23 cellular contexts compared by ENCODE assay signal in the genomic region with DNA sequence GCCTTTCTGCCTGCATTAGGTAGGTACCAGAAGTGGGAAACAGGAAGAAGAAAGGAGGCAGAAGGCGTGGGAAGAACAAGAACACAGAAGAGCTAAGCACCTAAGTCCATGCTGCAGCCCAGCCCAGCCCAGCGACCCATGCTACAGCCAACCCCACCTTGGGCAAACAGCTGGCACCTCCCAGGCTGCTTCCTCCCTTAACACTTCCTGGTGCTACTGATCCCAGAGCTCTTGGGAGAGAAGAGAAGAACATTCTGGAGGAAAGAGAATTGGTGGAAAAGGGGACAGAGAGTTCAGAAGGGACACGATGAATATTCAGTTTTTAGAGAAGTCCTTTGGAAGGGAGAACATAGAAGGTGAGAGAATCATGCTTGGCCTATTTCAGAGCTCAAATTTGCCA. TPM values are rescaled to one million over a fixed set of nuclear protein-coding genes. Genes with fewer than 3 reads are reported as not detected.
DNase-seq lines count a peak whose midpoint lies in the region; ATAC-seq, FAIRE-seq and TF ChIP-seq lines count a peak whose summit lies in the region.
"Had no signal": no experiment of that assay in that cellular context is flagged by ENCODE, and none has a peak within 500 bp of the region (broad histone marks: within the 10 kb centered on the region; RNA-seq: fewer than 3 reads in every experiment).

No MANE protein-coding gene starts in this region.

- FAIRE-seq in small intestine (lab: Jason Lieb, UNC): no peak
- FAIRE-seq: bronchial epithelial cell, GM18507, HTR-8/SVneo had no signal

- H3K4me3 ChIP-seq in Peyer's patch: peak overlapping the region in 2 of 4 donors; percentile 47 to 52
- no peak overlapping the region for H3K4me3 ChIP-seq in lower lobe of right lung
- peak overlapping the region; percentile 50 to 54 for H3K4me3 ChIP-seq in small intestine (ENCODE audit: low read depth in 1 of 2, low read length in 2 of 2)
- no peak overlapping the region for H3K4me3 ChIP-seq in coronary artery
- H3K4me3 ChIP-seq: adrenal gland, thoracic aorta had no signal

- peak; percentile 70 to 82 for ATAC-seq in lower lobe of right lung
- ATAC-seq: HCT116; stimulated activated effector memory CD8-positive, alpha-beta T cell treated with anti-CD3 and anti-CD28 coated beads, Interleukin-12 subunit alpha, Interleukin-12 subunit beta, amount 100 ng/mL, for 72 hours had no signal

- H3K9me3 ChIP-seq in Peyer's patch: no peaks in the 10 kb centered on the region
- no peaks in the 10 kb centered on the region for H3K9me3 ChIP-seq in lower lobe of right lung
- H3K9me3 ChIP-seq in small intestine (ENCODE audit: control insufficient read depth, low read depth): no peaks in the 10 kb centered on the region
- H3K9me3 ChIP-seq: adrenal gland, thoracic aorta had no signal

- TF ChIP-seq POLR2A in Peyer's patch (IDR thresholded peaks at IDR 0.05): peak; percentile 40 to 42

- peak overlapping the region in 3 of 4 donors; percentile 77 to 92 (median 83) for H3K27ac ChIP-seq in Peyer's patch
- no peak overlapping the region for H3K27ac ChIP-seq in lower lobe of right lung
- H3K27ac ChIP-seq in small intestine (ENCODE audit: low read depth in 1 of 2, low read length in 1 of 2): peak overlapping the region; percentile 87 to 89
- no peak overlapping the region for H3K27ac ChIP-seq in coronary artery
- H3K27ac ChIP-seq: adrenal gland, parathyroid adenoma, thoracic aorta had no signal

- peaks cover 0 to 44% (median 0%) of the 10 kb centered on the region in 4 donors for H3K4me1 ChIP-seq in Peyer's patch
- no peaks in the 10 kb centered on the region for H3K4me1 ChIP-seq in lower lobe of right lung
- peaks cover 8 to 10% of the 10 kb centered on the region in 2 donors for H3K4me1 ChIP-seq in small intestine (ENCODE audit: control insufficient read depth in 2 of 2, insufficient read depth in 1 of 2, low read depth in 1 of 2, low read length in 1 of 2)
- H3K4me1 ChIP-seq: parathyroid adenoma had no signal

- intact Hi-C loops in lower lobe of right lung (cut with DNase I): no loop called here

- DNase-seq in DMS53 (lab: John Stamatoyannopoulos, UW) (peak; percentile 77), Peyer's patch (peak in 2 of 3 donors; percentile 83 to 87), lower lobe of right lung (peak; percentile 64), small intestine (peak; percentile 95), SKM-1 (lab: John Stamatoyannopoulos, UW; ENCODE audit: unreplicated experiment) (no peak), coronary artery (ENCODE audit: low spot score) (no peak), AG20443 (ENCODE audit: low spot score) (no peak)
- no peak for DNase-seq in activated CD4-positive, alpha-beta T cell treated with anti-CD3 and anti-CD28 coated beads, Interleukin-2, amount 50 U/mL, for 48 hours
- DNase-seq: activated gamma-delta T cell, adrenal gland, Karpas-422, naive B cell, NCI-H1105, NCI-H82, T-helper 2 cell had no signal

- H3K36me3 ChIP-seq in Peyer's patch (no peaks in the 10 kb centered on the region), lower lobe of right lung (no peaks in the 10 kb centered on the region), small intestine (ENCODE audit: control insufficient read depth in 2 of 2, insufficient read depth in 2 of 2, low read length in 2 of 2) (no peaks in the 10 kb centered on the region)
- H3K36me3 ChIP-seq: adrenal gland, thoracic aorta had no signal

- TF ChIP-seq CTCF in Peyer's patch (IDR thresholded peaks at IDR 0.05): no peak
- no peak for TF ChIP-seq CTCF in lower lobe of right lung (IDR thresholded peaks at IDR 0.05)
- TF ChIP-seq CTCF in coronary artery (IDR thresholded peaks at IDR 0.05): no peak

- 8 to 49% (median 26%) methylated on average over 3 of the region's 3 CpGs for WGBS in small intestine, 3 donors

- H3K27me3 ChIP-seq in Peyer's patch (no peaks in the 10 kb centered on the region), lower lobe of right lung (ENCODE audit: low read depth) (peaks cover 5% of the 10 kb centered on the region), small intestine (ENCODE audit: control insufficient read depth in 2 of 2, insufficient read depth in 2 of 2, low read length in 2 of 2) (no peaks in the 10 kb centered on the region)
- H3K27me3 ChIP-seq: adrenal gland had no signal

RNA-seq across cellular contexts. Expression of gene PLEKHA6, which starts 28.5 kb away (rescaled TPM):
- total RNA-seq in Peyer's patch: 10 to 100 TPM; 57.3 to 91.6 (median 70.2) TPM
- 7.6 TPM for total RNA-seq in lower lobe of right lung
- 10 to 100 TPM; 27.4 to 39.8 (median 36.7) TPM for polyA plus RNA-seq in small intestine
- total RNA-seq: SK-MEL-5 had no signal

Comparison
In these comparisons a context has a peak if more than half of its experiments do, and no peak if none do; other contexts are left out.
1. DNase-seq: peak in DMS53 (single experiment), Peyer's patch (2 of 3), lower lobe of right lung (single experiment) and small intestine (single experiment); none in SKM-1 (single experiment), activated CD4-positive, alpha-beta T cell treated with anti-CD3 and anti-CD28 coated beads, Interleukin-2, amount 50 U/mL, for 48 hours (0 of 2), coronary artery (single experiment) and AG20443 (single experiment).
2. H3K27ac ChIP-seq: peak in Peyer's patch (3 of 4) and small intestine (2 of 2); none in lower lobe of right lung (single experiment) and coronary artery (0 of 2).
3. H3K4me3 ChIP-seq: peak in small intestine (2 of 2); none in lower lobe of right lung (single experiment) and coronary artery (single experiment).